In the genomic region with DNA sequence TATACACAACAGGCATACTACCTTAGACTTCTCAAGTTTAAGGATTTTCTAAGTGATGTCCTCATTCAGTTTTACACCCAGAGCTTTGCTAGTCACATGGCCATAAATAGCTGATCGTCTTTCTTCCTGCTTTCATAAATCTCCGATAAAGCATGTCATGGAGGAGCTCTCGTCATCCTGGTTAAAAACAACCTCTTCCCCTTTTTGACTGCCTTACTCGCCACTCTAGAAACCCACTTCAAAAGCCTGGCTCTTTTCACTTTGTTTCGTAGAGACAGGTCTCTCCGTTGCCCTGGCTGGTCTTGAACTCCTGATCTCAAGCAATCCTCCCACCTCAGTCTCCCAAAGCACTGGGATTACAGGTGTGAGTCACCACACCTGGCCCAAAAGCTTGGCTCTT, we compare ENCODE assay signal across 1 cellular context.
TF ChIP-seq lines count a peak whose summit lies in the region.

No MANE protein-coding gene starts in this region.

TF ChIP-seq in GM12878, 131 proteins besides CTCF, POLR2A, EP300 and RAD21 (continued from another document):
- TF ChIP-seq TBL1XR1 (IDR thresholded peaks at IDR 0.05; ENCODE audit: low read depth, low read length) (no peak), KAT2A (conservative IDR thresholded peaks at IDR 0.05; ENCODE audit: control insufficient read depth, low read depth, low read length) (no peak), RUNX3 (IDR thresholded peaks at IDR 0.05; ENCODE audit: low read length) (peak; percentile 93), STAT1 (conservative IDR thresholded peaks at IDR 0.05) (no peak), ZNF384 (IDR thresholded peaks at IDR 0.05; ENCODE audit: borderline replicate concordance, low read depth, low read length) (no peak), HDGF (IDR thresholded peaks at IDR 0.05) (no peak), CBFB (IDR thresholded peaks at IDR 0.05; ENCODE audit: low read depth) (peak; percentile 44; the same call in 1 of the 2 replicates), SP1 (IDR thresholded peaks at IDR 0.05; ENCODE audit: low read depth, low read length) (no peak), MXI1 (IDR thresholded peaks at IDR 0.05; ENCODE audit: low read depth, low read length) (no peak; the same call in 1 of the 2 replicates), EED (IDR thresholded peaks at IDR 0.05; ENCODE audit: low read depth) (peak; percentile 81), REST (IDR thresholded peaks at IDR 0.05; ENCODE audit: low read depth, low read length) (no peak), HCFC1 (IDR thresholded peaks at IDR 0.05; ENCODE audit: low read length) (no peak), SREBF1 (IDR thresholded peaks at IDR 0.05; ENCODE audit: low read length) (no peak)
- TF ChIP-seq, protein P1, sequence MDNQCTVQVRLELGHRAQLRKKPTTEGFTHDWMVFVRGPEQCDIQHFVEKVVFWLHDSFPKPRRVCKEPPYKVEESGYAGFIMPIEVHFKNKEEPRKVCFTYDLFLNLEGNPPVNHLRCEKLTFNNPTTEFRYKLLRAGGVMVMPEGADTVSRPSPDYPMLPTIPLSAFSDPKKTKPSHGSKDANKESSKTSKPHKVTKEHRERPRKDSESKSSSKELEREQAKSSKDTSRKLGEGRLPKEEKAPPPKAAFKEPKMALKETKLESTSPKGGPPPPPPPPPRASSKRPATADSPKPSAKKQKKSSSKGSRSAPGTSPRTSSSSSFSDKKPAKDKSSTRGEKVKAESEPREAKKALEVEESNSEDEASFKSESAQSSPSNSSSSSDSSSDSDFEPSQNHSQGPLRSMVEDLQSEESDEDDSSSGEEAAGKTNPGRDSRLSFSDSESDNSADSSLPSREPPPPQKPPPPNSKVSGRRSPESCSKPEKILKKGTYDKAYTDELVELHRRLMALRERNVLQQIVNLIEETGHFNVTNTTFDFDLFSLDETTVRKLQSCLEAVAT (IDR thresholded peaks at IDR 0.05): peak; percentile 62
